In genomic region chr12:124762791-124763593, GRCh38 we compare ENCODE assay signal across 17 cellular contexts.
DNase-seq lines count a peak whose midpoint lies in the region; ATAC-seq, FAIRE-seq and TF ChIP-seq lines count a peak whose summit lies in the region.
"Had no signal": no experiment of that assay in that cellular context is flagged by ENCODE, and none has a peak within 500 bp of the region (broad histone marks: within the 10 kb centered on the region; RNA-seq: fewer than 3 reads in every experiment).

No MANE protein-coding gene starts in this region.

- no peaks in the 10 kb centered on the region for H3K36me3 Mint-ChIP-seq in nephron (ENCODE audit: low read depth)

- ATAC-seq in K562 (no peak), GM21360 (IDR thresholded peaks at IDR 0.05; ENCODE audit: unreplicated experiment) (no peak)
- ATAC-seq: T-helper 17 cell had no signal

- H3K9me3 ChIP-seq in BLaER1 (peaks cover 10% of the 10 kb centered on the region), K562 (replicated peaks; ENCODE audit: control insufficient read depth, insufficient read depth, low read depth, low read length) (peaks cover 12% of the 10 kb centered on the region)

- POLR2A ChIA-PET in K562 (lab: Yijun Ruan, JAX), result interaction anchor here (0.6 to 0.8 kb wide), 4 partner anchors 11 to 731 kb away, joined by 3 to 4 read pairs (median 3); no protein-coding TSS in a partner anchor

- H3K27ac ChIP-seq in BLaER1, result no peak overlapping the region
- no peak overlapping the region for H3K27ac ChIP-seq in K562 (ENCODE audit: extremely low read depth, low read depth, low read length)

- no peaks in the 10 kb centered on the region for H3K36me3 ChIP-seq in BLaER1
- H3K36me3 ChIP-seq in K562 (ENCODE audit: control insufficient read depth, insufficient read depth, low read length), result no peaks in the 10 kb centered on the region
- H3K36me3 ChIP-seq: tibial artery had no signal

- H3K4me1 ChIP-seq in BLaER1, result peaks cover 97% of the 10 kb centered on the region
- H3K4me1 ChIP-seq in K562 (replicated peaks in 1 of 2; ENCODE audit: control insufficient read depth in 2 of 2, insufficient read depth in 2 of 2, low read length in 2 of 2), result peaks cover 0 to 10% of the 10 kb centered on the region in 2 experiments; a peak in 1 of 5 replicates

- H3K4me2 ChIP-seq in BLaER1, result peak overlapping the region; percentile 56
- no peak overlapping the region for H3K4me2 ChIP-seq in K562 (ENCODE audit: insufficient read depth, low read length)

- no peak for TF ChIP-seq RAD21 in K562 (CRISPR knock-in tag; conservative IDR thresholded peaks at IDR 0.05 in 1 of 2, IDR thresholded peaks at IDR 0.05 in 1 of 2)

- no peaks in the 10 kb centered on the region for H3K9me1 ChIP-seq in K562 (ENCODE audit: control insufficient read depth, insufficient read depth, low read length)

- FAIRE-seq in K562 (lab: Jason Lieb, UNC), result no peak
- FAIRE-seq: HTR-8/SVneo, keratinocyte had no signal

- CTCF ChIA-PET in K562 (lab: Yijun Ruan, JAX; ENCODE audit: low intra/inter-chr PET ratio), result no interaction called here

- intact Hi-C loops in K562 (cut with micrococcal nuclease), result no loop called here

- H3K9ac ChIP-seq in BLaER1 (no peak overlapping the region), K562 (ENCODE audit: insufficient read depth in 1 of 2, low read depth in 2 of 2, low read length in 2 of 2) (no peak overlapping the region)

- H4K20me1 ChIP-seq in BLaER1, result no peaks in the 10 kb centered on the region
- no peaks in the 10 kb centered on the region; the same call in 1 of the 2 replicates for H4K20me1 ChIP-seq in K562 (replicated peaks; ENCODE audit: control insufficient read depth, insufficient read depth, low read length)

- peaks cover 61% of the 10 kb centered on the region for H3K4me1 Mint-ChIP-seq in nephron

- TF ChIP-seq EP300 in K562 (IDR thresholded peaks at IDR 0.05; ENCODE audit: low read length), result no peak

- peaks cover 7% of the 10 kb centered on the region for H3K9me3 Mint-ChIP-seq in nephron

- no peak overlapping the region for H2AFZ ChIP-seq in K562 (ENCODE audit: low read depth, low read length)

- no peak for TF ChIP-seq CTCF in AG10803 (conservative IDR thresholded peaks at IDR 0.05; ENCODE audit: low read length)
- no peak for TF ChIP-seq CTCF in K562 (IDR thresholded peaks at IDR 0.05 in 2 of 3, conservative IDR thresholded peaks at IDR 0.05 in 1 of 3; ENCODE audit: insufficient read depth in 2 of 3, low read depth in 1 of 3, low read length in 3 of 3)
- TF ChIP-seq CTCF in nephron (IDR thresholded peaks at IDR 0.05; ENCODE audit: unreplicated experiment in 3 of 3), result no peak

- H3K79me2 ChIP-seq in K562 (ENCODE audit: control insufficient read depth, insufficient read depth, low read length), result no peaks in the 10 kb centered on the region

- H3K4me3 ChIP-seq in AG10803 (ENCODE audit: low read length), result no peak overlapping the region
- H3K4me3 ChIP-seq in BLaER1, result no peak overlapping the region
- no peak overlapping the region for H3K4me3 ChIP-seq in K562
- H3K4me3 ChIP-seq: dorsolateral prefrontal cortex, tibial artery had no signal

- BruUV-seq in K562 (replicated peaks; lab: Mats Ljungman, UMichigan), result no TSS peak

- no peak for TF ChIP-seq POLR2A in K562 (conservative IDR thresholded peaks at IDR 0.05)

- H3K27me3 Mint-ChIP-seq in nephron (ENCODE audit: low read depth), result peaks cover 33% of the 10 kb centered on the region

- peak; percentile 39 for DNase-seq in AG10803 (ENCODE audit: low read depth)
- no peak for DNase-seq in K562 (ENCODE audit: extremely low read depth in 1 of 4, low spot score in 3 of 4)
- no peak for DNase-seq in AG20443 (ENCODE audit: low spot score)
- no peak for DNase-seq in Ammon's horn (ENCODE audit: low spot score)
- DNase-seq: C1 segment of cervical spinal cord, dorsolateral prefrontal cortex, HCEC 1CT, NCI-H2081, NCI-H524 treated with DMSO at 0.1 percent for 48 hours, retina, T-helper 17 cell had no signal

- peak overlapping the region in 2 of 3 experiments; percentile 40 to 44 for H3K27ac Mint-ChIP-seq in nephron
- H3K27ac Mint-ChIP-seq: T-helper 17 cell had no signal

- H3K27me3 ChIP-seq in BLaER1, result no peaks in the 10 kb centered on the region
- peaks cover 24 to 48% of the 10 kb centered on the region in 2 experiments; a peak in 3 of 5 replicates for H3K27me3 ChIP-seq in K562 (ENCODE audit: control insufficient read depth in 2 of 2, insufficient read depth in 2 of 2, low read length in 2 of 2)
- H3K27me3 ChIP-seq: dorsolateral prefrontal cortex, tibial artery had no signal

- in situ Hi-C loops in K562 (cut with MboI), result loop anchor here (10.0 kb wide), 1 partner anchor 428 kb away; no protein-coding TSS in a partner anchor

- WGBS in K562 (ENCODE audit: insufficient coverage, low coverage, missing lambda C conversion rate), result 7% methylated on average over 11 of the region's 13 CpGs

- peak overlapping the region in 1 of 3 experiments; percentile 24 for H3K4me3 Mint-ChIP-seq in nephron
- H3K4me3 Mint-ChIP-seq: T-helper 17 cell had no signal

TF ChIP-seq in K562, 482 proteins besides CTCF, POLR2A, EP300 and RAD21:
- TF ChIP-seq RBM25 (IDR thresholded peaks at IDR 0.05; ENCODE audit: low read depth, low read length, severe bottlenecking) (peak; percentile 74), HDAC2 (IDR thresholded peaks at IDR 0.05) (0 out of 2 replicates have a peak, but pooled peaks have one; percentile 8), ADNP (tag; IDR thresholded peaks at IDR 0.05) (peak; percentile 88), KDM4B (IDR thresholded peaks at IDR 0.05; ENCODE audit: borderline replicate concordance in 2 of 2, low read depth in 1 of 2) (no peak)
